8 cellular contexts compared by ENCODE assay signal in the genomic region with DNA sequence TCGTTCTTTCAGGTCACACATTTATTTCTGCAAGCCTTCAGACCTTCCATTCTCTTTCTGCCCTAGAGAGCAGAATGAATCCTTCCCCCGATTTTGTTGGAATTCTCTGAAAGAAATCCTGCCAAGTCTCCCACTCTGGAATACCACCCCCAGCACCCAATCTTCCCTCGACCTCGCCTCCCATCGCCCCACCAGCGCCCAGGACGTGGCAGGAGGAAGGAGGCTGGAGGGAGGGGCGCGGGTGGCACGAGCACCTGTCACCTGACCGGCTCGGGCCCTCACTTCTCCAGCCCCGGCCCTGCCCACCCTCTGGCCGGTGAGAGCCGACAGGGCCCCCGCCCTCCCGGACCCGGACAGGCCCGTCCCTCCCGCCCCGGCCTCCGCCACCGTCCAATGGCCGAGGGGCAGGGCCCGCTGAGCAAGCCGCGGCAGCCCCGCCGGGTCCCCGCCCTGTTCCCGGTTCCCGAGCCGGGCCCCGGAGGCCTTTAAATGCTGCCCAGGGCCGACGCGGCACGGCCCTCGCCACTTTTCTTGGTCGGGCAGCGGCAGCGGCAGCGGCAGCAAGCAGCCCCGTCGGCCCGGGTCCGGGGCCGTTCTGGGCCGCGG. TPM values are rescaled to one million over a fixed set of nuclear protein-coding genes. Genes with fewer than 3 reads are reported as not detected.
A peak's percentile ranks its signal among the peaks of the same experiment; 100 is the strongest.
DNase-seq lines count a peak whose midpoint lies in the region; ATAC-seq and TF ChIP-seq lines count a peak whose summit lies in the region.

A gene (plus strand): TSS at position 453 of the 606 bp plus-strand sequence. CDS start 384 bp downstream, outside the sequence.

- H3K9ac ChIP-seq in Karpas-422 (ENCODE audit: low read length) (peak within 1 kb of the TSS; percentile 74), fibroblast of lung (ENCODE audit: insufficient read depth, low read length) (peak within 1 kb of the TSS; percentile 79)

- H3K79me2 ChIP-seq in Karpas-422 (ENCODE audit: low read length) (no peaks in the 10 kb centered on the region), fibroblast of lung (ENCODE audit: control insufficient read depth, insufficient read depth, low read length) (no peaks in the 10 kb centered on the region)

- peak within 1 kb of the TSS; percentile 85 for H3K4me2 ChIP-seq in Karpas-422 (ENCODE audit: low read depth, low read length, poor library complexity, severe bottlenecking)
- H3K4me2 ChIP-seq in fibroblast of lung (ENCODE audit: extremely low read depth, insufficient read depth, low read length): peak within 1 kb of the TSS; percentile 73

- no peaks in the 10 kb centered on the region for H3K9me3 Mint-ChIP-seq in activated CD4-positive, alpha-beta T cell treated with anti-CD3 and anti-CD28 coated beads, Interleukin-2, amount 10 ng/mL, durations not matched to agents 24 days and 14 days
- H3K9me3 Mint-ChIP-seq in activated CD8-positive, alpha-beta T cell treated with anti-CD3 and anti-CD28 coated beads for 36 hours: no peaks in the 10 kb centered on the region
- no peaks in the 10 kb centered on the region for H3K9me3 Mint-ChIP-seq in naive B cell

- H3K27me3 Mint-ChIP-seq in activated CD4-positive, alpha-beta T cell treated with anti-CD3 and anti-CD28 coated beads, Interleukin-2, amount 10 ng/mL, durations not matched to agents 24 days and 14 days: peaks cover 38% of the 10 kb centered on the region
- H3K27me3 Mint-ChIP-seq in activated CD8-positive, alpha-beta T cell treated with anti-CD3 and anti-CD28 coated beads for 36 hours: peaks cover 4% of the 10 kb centered on the region
- peaks cover 0 to 3% (median 0%) of the 10 kb centered on the region in 3 donors for H3K27me3 Mint-ChIP-seq in naive B cell

- H3K4me3 ChIP-seq in Karpas-422 (ENCODE audit: low read length) (peak within 1 kb of the TSS; percentile 73), fibroblast of lung (replicated peaks in 1 of 4; ENCODE audit: control extremely low read depth in 1 of 4, insufficient read depth in 1 of 4, low read depth in 3 of 4, low read length in 4 of 4) (peak within 1 kb of the TSS; percentile 41 to 68 (median 52)), aorta (ENCODE audit: low read length in 2 of 2) (peak within 1 kb of the TSS; percentile 57 to 85)

- WGBS in aorta, 2 donors: 0% methylated on average over 34 to 50 of the region's 50 CpGs

- no peaks in the 10 kb centered on the region for H3K9me2 ChIP-seq in Karpas-422 (replicated peaks; ENCODE audit: insufficient read depth, low read length)

- ATAC-seq in GM21825 (IDR thresholded peaks at IDR 0.05; ENCODE audit: unreplicated experiment): peak; percentile 53
- peak; percentile 66 for ATAC-seq in activated CD8-positive, alpha-beta T cell treated with anti-CD3 and anti-CD28 coated beads for 36 hours
- ATAC-seq in naive B cell (ENCODE audit: low read depth in 2 of 2): peak; percentile 31 to 38
- ATAC-seq in aorta (ENCODE audit: low FRiP score): peak; percentile 90

- H3K4me3 Mint-ChIP-seq in activated CD4-positive, alpha-beta T cell treated with anti-CD3 and anti-CD28 coated beads, Interleukin-2, amount 10 ng/mL, durations not matched to agents 24 days and 14 days: peak within 1 kb of the TSS; percentile 85
- H3K4me3 Mint-ChIP-seq in activated CD8-positive, alpha-beta T cell treated with anti-CD3 and anti-CD28 coated beads for 36 hours: peak within 1 kb of the TSS; percentile 77
- H3K4me3 Mint-ChIP-seq in naive B cell: peak within 1 kb of the TSS; percentile 78 to 98 (median 90)

- no peaks in the 10 kb centered on the region for H3K9me3 ChIP-seq in Karpas-422 (ENCODE audit: low read length)
- H3K9me3 ChIP-seq in fibroblast of lung (ENCODE audit: control insufficient read depth, insufficient read depth, low read depth, low read length): no peaks in the 10 kb centered on the region
- no peaks in the 10 kb centered on the region for H3K9me3 ChIP-seq in aorta (ENCODE audit: control insufficient read depth, low read length)

- H3K4me1 ChIP-seq in Karpas-422 (ENCODE audit: low read length): peaks cover 12% of the 10 kb centered on the region
- peaks cover 6% of the 10 kb centered on the region for H3K4me1 ChIP-seq in fibroblast of lung (ENCODE audit: control insufficient read depth, extremely low read depth, insufficient read depth, low read length)
- no peaks in the 10 kb centered on the region for H3K4me1 ChIP-seq in aorta (ENCODE audit: control insufficient read depth in 1 of 2, insufficient read depth in 2 of 2, low read length in 2 of 2)

- peak within 1 kb of the TSS; percentile 71 for H3K27ac Mint-ChIP-seq in activated CD4-positive, alpha-beta T cell treated with anti-CD3 and anti-CD28 coated beads, Interleukin-2, amount 10 ng/mL, durations not matched to agents 24 days and 14 days
- H3K27ac Mint-ChIP-seq in activated CD8-positive, alpha-beta T cell treated with anti-CD3 and anti-CD28 coated beads for 36 hours: peak within 1 kb of the TSS; percentile 74
- H3K27ac Mint-ChIP-seq in naive B cell: peak within 1 kb of the TSS in 5 of 6 donors; percentile 16 to 92 (median 85)

- peak; percentile 78 for DNase-seq in activated CD4-positive, alpha-beta T cell treated with anti-CD3 and anti-CD28 coated beads, Interleukin-2, amount 10 ng/mL, durations not matched to agents 24 days and 14 days
- DNase-seq in activated CD4-positive, alpha-beta T cell treated with anti-CD3 and anti-CD28 coated beads, Interleukin-2, amount 50 U/mL, for 1 hour: no peak
- DNase-seq in Karpas-422 (no peak), fibroblast of lung (ENCODE audit: low read depth in 2 of 2) (peak; percentile 34 to 57), naive B cell (no peak), aorta (peak; percentile 86 to 92)
- no peak for DNase-seq in activated CD8-positive, alpha-beta T cell treated with anti-CD3 and anti-CD28 coated beads for 36 hours

- intact Hi-C loops in activated CD4-positive, alpha-beta T cell treated with anti-CD3 and anti-CD28 coated beads, Interleukin-2, amount 10 ng/mL, durations not matched to agents 24 days and 14 days (cut with micrococcal nuclease): no loop called here
- intact Hi-C loops in activated CD8-positive, alpha-beta T cell treated with anti-CD3 and anti-CD28 coated beads for 36 hours (cut with micrococcal nuclease): no loop called here
- intact Hi-C loops in aorta (cut with DNase I): loop anchor here (2.0 to 10.0 kb wide), 6 partner anchors 33 to 123 kb away; no protein-coding TSS in a partner anchor

- H3K4me1 Mint-ChIP-seq in activated CD4-positive, alpha-beta T cell treated with anti-CD3 and anti-CD28 coated beads, Interleukin-2, amount 10 ng/mL, durations not matched to agents 24 days and 14 days: peaks cover 6% of the 10 kb centered on the region
- H3K4me1 Mint-ChIP-seq in activated CD8-positive, alpha-beta T cell treated with anti-CD3 and anti-CD28 coated beads for 36 hours (ENCODE audit: low read depth): peaks cover 9% of the 10 kb centered on the region
- peaks cover 3 to 12% (median 5%) of the 10 kb centered on the region in 3 donors for H3K4me1 Mint-ChIP-seq in naive B cell

- H3K27me3 ChIP-seq in Karpas-422 (ENCODE audit: low read length) (no peaks in the 10 kb centered on the region), fibroblast of lung (ENCODE audit: control insufficient read depth, insufficient read depth, low read length) (no peaks in the 10 kb centered on the region), aorta (ENCODE audit: control insufficient read depth in 1 of 2, insufficient read depth in 2 of 2, low read length in 1 of 2) (no peaks in the 10 kb centered on the region)

- CTCF ChIA-PET in activated CD8-positive, alpha-beta T cell treated with anti-CD3 and anti-CD28 coated beads for 36 hours (lab: Charles Lee): interaction anchor here (0.9 to 3.0 kb wide), 2 partner anchors 34 to 123 kb away, joined by 3 to 17 read pairs; no protein-coding TSS in a partner anchor

- POLR2A ChIA-PET in activated CD8-positive, alpha-beta T cell treated with anti-CD3 and anti-CD28 coated beads for 36 hours (lab: Charles Lee): no interaction called here

- H2AFZ ChIP-seq in Karpas-422 (ENCODE audit: low read length) (peak within 1 kb of the TSS; percentile 96), fibroblast of lung (ENCODE audit: low read length) (peak within 1 kb of the TSS; percentile 19)

- H4K20me1 ChIP-seq in Karpas-422 (ENCODE audit: insufficient read depth, low read depth, low read length): no peaks in the 10 kb centered on the region
- H4K20me1 ChIP-seq in fibroblast of lung (ENCODE audit: control insufficient read depth, extremely low read depth, insufficient read depth, low read length): no peaks in the 10 kb centered on the region

- H3K36me3 ChIP-seq in Karpas-422 (ENCODE audit: insufficient read depth, low read length): no peaks in the 10 kb centered on the region
- no peaks in the 10 kb centered on the region for H3K36me3 ChIP-seq in fibroblast of lung (ENCODE audit: control insufficient read depth, insufficient read depth, low read length)
- peaks cover 2 to 3% of the 10 kb centered on the region in 2 donors for H3K36me3 ChIP-seq in aorta (ENCODE audit: control insufficient read depth in 1 of 2, insufficient read depth in 2 of 2, low read length in 1 of 2)

- H3K36me3 Mint-ChIP-seq in activated CD4-positive, alpha-beta T cell treated with anti-CD3 and anti-CD28 coated beads, Interleukin-2, amount 10 ng/mL, durations not matched to agents 24 days and 14 days (ENCODE audit: low read depth): no peaks in the 10 kb centered on the region
- H3K36me3 Mint-ChIP-seq in activated CD8-positive, alpha-beta T cell treated with anti-CD3 and anti-CD28 coated beads for 36 hours (ENCODE audit: low read depth): no peaks in the 10 kb centered on the region
- H3K36me3 Mint-ChIP-seq in naive B cell: no peaks in the 10 kb centered on the region

- H3K27ac ChIP-seq in Karpas-422 (ENCODE audit: low read length) (no peak within 1 kb of the TSS), fibroblast of lung (ENCODE audit: insufficient read depth, low read length) (no peak within 1 kb of the TSS), aorta (ENCODE audit: low read depth in 1 of 2, low read length in 2 of 2) (peak within 1 kb of the TSS; percentile 97 to 100)

- no peak for TF ChIP-seq CTCF in activated CD8-positive, alpha-beta T cell treated with anti-CD3 and anti-CD28 coated beads for 36 hours (IDR thresholded peaks at IDR 0.05)
- TF ChIP-seq CTCF in fibroblast of lung (conservative IDR thresholded peaks at IDR 0.05 in 1 of 2, IDR thresholded peaks at IDR 0.05 in 1 of 2; ENCODE audit: low read depth in 1 of 2, low read length in 2 of 2): no peak

RNA-seq across cellular contexts. Expression of the gene that starts here (rescaled TPM):
- 1.4 and 2.8 TPM in 2 replicates for total RNA-seq in activated CD4-positive, alpha-beta T cell treated with anti-CD3 and anti-CD28 coated beads, Interleukin-2, amount 10 ng/mL, durations not matched to agents 24 days and 14 days
- total RNA-seq in Karpas-422 (2014; rRNA removed; shearing (Covaris generic); ENCODE audit: low replicate concordance): 2.9 and 10.8 TPM in 2 replicates
- 1 to 10 TPM; 3.8 to 3.9 TPM for total RNA-seq in activated CD8-positive, alpha-beta T cell treated with anti-CD3 and anti-CD28 coated beads for 36 hours
- total RNA-seq in fibroblast of lung: 2.8 and 3.1 TPM in 2 replicates
- polyA plus RNA-seq in fibroblast of lung: 4.4 and 5.7 TPM in 2 replicates
- 2.8 and 3.7 TPM in 2 replicates for polyA plus RNA-seq in fibroblast of lung (2012)
- 1.9 TPM in 1 of 2 replicates, not detected in the other for polyA minus RNA-seq in fibroblast of lung (ENCODE audit: low replicate concordance)
- 1 to 10 TPM in 1 of 6 donors, under 1 TPM in 4, not detected in 1; 0.05 to 1.3 (median 0.74) TPM for polyA plus RNA-seq in naive B cell (ENCODE audit: low read depth in 6 of 6)
- total RNA-seq in aorta: 10 to 100 TPM; 18.5 to 26.8 TPM
- polyA plus RNA-seq in aorta: 10 to 100 TPM; 19.1 to 19.8 TPM

Comparison
In these comparisons a context has a peak if more than half of its experiments do, and no peak if none do; other contexts are left out.
1. DNase-seq: peak in activated CD4-positive, alpha-beta T cell treated with anti-CD3 and anti-CD28 coated beads, Interleukin-2, amount 10 ng/mL, durations not matched to agents 24 days and 14 days (single experiment), fibroblast of lung (2 of 2) and aorta (2 of 2); none in activated CD4-positive, alpha-beta T cell treated with anti-CD3 and anti-CD28 coated beads, Interleukin-2, amount 50 U/mL, for 1 hour (single experiment), Karpas-422 (single experiment), activated CD8-positive, alpha-beta T cell treated with anti-CD3 and anti-CD28 coated beads for 36 hours (single experiment) and naive B cell (single experiment).
2. ATAC-seq: peak in every context shown above with its lines; median percentile 90 in aorta; 66 in activated CD8-positive, alpha-beta T cell treated with anti-CD3 and anti-CD28 coated beads for 36 hours; 53 in GM21825; 34 in naive B cell.
3. H3K27ac ChIP-seq: peak in aorta (2 of 2); none in Karpas-422 (single experiment) and fibroblast of lung (single experiment).
4. intact Hi-C loops: an anchor here in aorta (2.0 to 10.0 kb wide); none called in activated CD4-positive, alpha-beta T cell treated with anti-CD3 and anti-CD28 coated beads, Interleukin-2, amount 10 ng/mL, durations not matched to agents 24 days and 14 days and activated CD8-positive, alpha-beta T cell treated with anti-CD3 and anti-CD28 coated beads for 36 hours.
5. Peak in every context shown above with its lines, with median percentiles within 50 percentile points of each other: H3K27ac Mint-ChIP-seq, H3K4me3 Mint-ChIP-seq and H3K4me3 ChIP-seq.